In the genomic region with DNA sequence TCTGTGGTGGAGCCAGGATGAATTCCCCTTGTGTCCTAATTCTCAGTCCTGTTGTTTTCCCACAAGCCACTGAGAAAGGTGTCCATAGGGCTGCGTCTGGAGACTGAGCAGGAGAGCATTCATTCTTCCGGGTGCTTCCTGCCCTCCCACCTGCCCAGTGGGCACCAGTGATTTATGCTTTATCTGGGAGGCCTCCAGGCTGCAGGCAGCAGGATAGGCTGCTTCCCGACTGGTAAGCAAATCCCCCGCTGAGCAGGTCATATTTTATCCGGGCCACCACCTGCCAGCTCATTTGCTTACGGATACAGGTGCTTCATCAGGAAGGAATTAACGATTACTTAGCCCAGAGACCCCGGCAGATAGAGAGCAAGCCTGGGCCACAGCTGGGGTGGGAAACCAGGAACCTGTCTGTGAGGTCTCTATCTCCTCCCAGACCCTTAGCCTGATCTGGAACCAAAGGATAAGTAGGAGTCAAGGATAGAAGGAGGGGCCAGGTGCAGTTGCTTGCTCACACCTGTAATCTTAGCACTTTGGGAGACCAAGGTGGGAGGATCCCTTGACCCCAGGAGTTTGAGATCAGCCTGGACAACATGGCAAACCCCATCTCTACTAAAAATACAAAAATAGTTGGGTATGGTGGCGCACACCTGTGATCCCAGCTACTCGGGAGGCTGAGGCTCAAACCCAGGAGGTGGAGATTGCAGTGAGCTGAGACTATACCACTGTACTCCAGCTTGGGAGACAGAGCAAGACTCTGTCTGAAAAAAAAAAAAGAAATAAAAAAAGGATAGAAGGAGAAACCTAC, we compare ENCODE assay signal across 17 cellular contexts. TPM values are rescaled to one million over a fixed set of nuclear protein-coding genes. Genes with fewer than 3 reads are reported as not detected.
A peak's percentile ranks its signal among the peaks of the same experiment; 100 is the strongest.
DNase-seq lines count a peak whose midpoint lies in the region; ATAC-seq and TF ChIP-seq lines count a peak whose summit lies in the region.
"Had no signal": no experiment of that assay in that cellular context is flagged by ENCODE, and none has a peak within 500 bp of the region (broad histone marks: within the 10 kb centered on the region; RNA-seq: fewer than 3 reads in every experiment).

No MANE protein-coding gene starts in this region.

- no peaks in the 10 kb centered on the region for H3K9me3 ChIP-seq in testis
- H3K9me3 ChIP-seq: SJSA1, uterus had no signal

- no peaks in the 10 kb centered on the region for H3K27me3 ChIP-seq in testis
- H3K27me3 ChIP-seq: SJSA1, uterus had no signal

- ATAC-seq in GM21423 (IDR thresholded peaks at IDR 0.05; ENCODE audit: unreplicated experiment), result no peak
- no peak for ATAC-seq in HG02610 (IDR thresholded peaks at IDR 0.05; ENCODE audit: unreplicated experiment)

- DNase-seq in NCI-H82 (lab: John Stamatoyannopoulos, UW), result peak; percentile 86
- no peak for DNase-seq in NCI-H82 treated with DMSO at 0.1 percent for 48 hours (lab: John Stamatoyannopoulos, UW; ENCODE audit: unreplicated experiment)
- peak; percentile 16 for DNase-seq in NCI-H2196 treated with DMSO at 0.1 percent for 48 hours (lab: John Stamatoyannopoulos, UW; ENCODE audit: unreplicated experiment)
- peak; percentile 44 for DNase-seq in cerebellar cortex (ENCODE audit: low spot score)
- peak; percentile 21 for DNase-seq in testis
- DNase-seq in midbrain (lab: John Stamatoyannopoulos, UW), result no peak
- DNase-seq: activated CD4-positive, alpha-beta T cell treated with anti-CD3 and anti-CD28 coated beads, Interleukin-2, amount 10 ng/mL, durations not matched to agents 7 days and 5 days; activated T-cell treated with anti-CD3 and anti-CD28 coated beads, Interleukin-2, amount 50 U/mL, for 1 hour; brain microvascular endothelial cell; CD8-positive, alpha-beta memory T cell; hippocampal formation; stimulated activated naive CD4-positive, alpha-beta T cell treated with Interleukin-2 at 50 U/mL for 16 hours; T1000; uterus had no signal

- intact Hi-C loops in testis (cut with DNase I; ENCODE audit: low total_unique reads), result no loop called here

- no peak overlapping the region for H3K4me3 ChIP-seq in testis
- H3K4me3 ChIP-seq: SJSA1, uterus had no signal

- TF ChIP-seq POLR2A in testis (IDR thresholded peaks at IDR 0.05), result no peak

- no peaks in the 10 kb centered on the region for H3K36me3 ChIP-seq in testis (ENCODE audit: low read depth, missing control alignments)
- H3K36me3 ChIP-seq: brain microvascular endothelial cell, SJSA1, uterus had no signal

- peaks cover 15% of the 10 kb centered on the region for H3K4me1 ChIP-seq in testis
- H3K4me1 ChIP-seq: SJSA1, uterus had no signal

- TF ChIP-seq CTCF in testis (IDR thresholded peaks at IDR 0.05), result no peak

- H3K27ac ChIP-seq in testis, result peak overlapping the region; percentile 57 to 68
- H3K27ac ChIP-seq: brain microvascular endothelial cell, SJSA1, uterus had no signal

- 59 to 61% methylated on average over 10 of the region's 10 CpGs for WGBS in testis, 2 donors

RNA-seq across cellular contexts. Expression of gene FAM222A, which starts 33.7 kb away (rescaled TPM):
- 10 to 100 TPM; 75.7 to 78.6 TPM for total RNA-seq in testis
- 34.5 TPM for polyA plus RNA-seq in testis (ENCODE audit: insufficient read depth, low read depth, low replicate concordance)

Comparison
In these comparisons a context has a peak if more than half of its experiments do, and no peak if none do; other contexts are left out.
1. DNase-seq: peak in NCI-H82 (single experiment), NCI-H2196 treated with DMSO at 0.1 percent for 48 hours (single experiment), cerebellar cortex (single experiment) and testis (single experiment); none in NCI-H82 treated with DMSO at 0.1 percent for 48 hours (single experiment) and midbrain (single experiment).